ENCODE assay signal across 12 cellular contexts in genomic region chr5:67195406-67196275, GRCh38. TPM values are rescaled to one million over a fixed set of nuclear protein-coding genes. Genes with fewer than 3 reads are reported as not detected.
A peak's percentile ranks its signal among the peaks of the same experiment; 100 is the strongest.
DNase-seq lines count a peak whose midpoint lies in the region; ATAC-seq and TF ChIP-seq lines count a peak whose summit lies in the region.
"Had no signal": no experiment of that assay in that cellular context is flagged by ENCODE, and none has a peak within 500 bp of the region (broad histone marks: within the 10 kb centered on the region; RNA-seq: fewer than 3 reads in every experiment).

No MANE protein-coding gene starts in this region.

- peaks cover 0 to 8% (median 0%) of the 10 kb centered on the region in 8 donors for H3K9me3 ChIP-seq in spleen
- H3K9me3 ChIP-seq in SJCRH30 (replicated peaks), result no peaks in the 10 kb centered on the region

- TF ChIP-seq POLR2A in spleen (IDR thresholded peaks at IDR 0.05), result no peak

- peak overlapping the region; percentile 57 for H3K27ac Mint-ChIP-seq in T-helper 1 cell treated with Interleukin-12 subunit alpha and Interleukin-12 subunit beta and Interleukin-4 antibody, amounts not matched to agents 30 μg/mL and 1 μg/mL, for 36 hours
- H3K27ac Mint-ChIP-seq in activated T-helper 17 cell treated with anti-CD3 and anti-CD28 coated beads, Interleukin-2, amount 50 U/mL, for 72 hours, result peak overlapping the region; percentile 13
- H3K27ac Mint-ChIP-seq: activated CD4-positive, alpha-beta memory T cell treated with anti-CD3 and anti-CD28 coated beads, Interleukin-2, amount 10 ng/mL, durations not matched to agents 7 days and 5 days had no signal

- WGBS in spleen, 5 donors, result 60 to 71% (median 67%) methylated on average over 7 of the region's 7 CpGs

- intact Hi-C loops in spleen (cut with DNase I; ENCODE audit: low total_unique reads), result no loop called here

- H3K27ac ChIP-seq in spleen (peak overlapping the region; percentile 40 to 88 (median 78)), SJCRH30 (no peak overlapping the region)
- H3K27ac ChIP-seq: A549 had no signal

- H3K36me3 ChIP-seq in spleen (peaks cover 0 to 20% (median 0%) of the 10 kb centered on the region in 6 donors), SJCRH30 (no peaks in the 10 kb centered on the region)

- H3K4me3 Mint-ChIP-seq in T-helper 1 cell treated with Interleukin-12 subunit alpha and Interleukin-12 subunit beta and Interleukin-4 antibody, amounts not matched to agents 30 μg/mL and 1 μg/mL, for 36 hours, result peak overlapping the region; percentile 66
- no peak overlapping the region for H3K4me3 Mint-ChIP-seq in activated T-helper 17 cell treated with anti-CD3 and anti-CD28 coated beads, Interleukin-2, amount 50 U/mL, for 72 hours
- H3K4me3 Mint-ChIP-seq: activated CD4-positive, alpha-beta memory T cell treated with anti-CD3 and anti-CD28 coated beads, Interleukin-2, amount 10 ng/mL, durations not matched to agents 7 days and 5 days had no signal

- H3K27me3 Mint-ChIP-seq in T-helper 1 cell treated with Interleukin-12 subunit alpha and Interleukin-12 subunit beta and Interleukin-4 antibody, amounts not matched to agents 30 μg/mL and 1 μg/mL, for 36 hours (ENCODE audit: low read depth), result no peaks in the 10 kb centered on the region
- H3K27me3 Mint-ChIP-seq in activated T-helper 17 cell treated with anti-CD3 and anti-CD28 coated beads, Interleukin-2, amount 50 U/mL, for 72 hours, result no peaks in the 10 kb centered on the region
- H3K27me3 Mint-ChIP-seq: activated CD4-positive, alpha-beta memory T cell treated with anti-CD3 and anti-CD28 coated beads, Interleukin-2, amount 10 ng/mL, durations not matched to agents 7 days and 5 days had no signal

- DNase-seq in T-helper 1 cell (no peak), spleen (no peak), SJCRH30 (no peak), GM19240 (ENCODE audit: insufficient read length, low spot score) (no peak)
- no peak for DNase-seq in stimulated activated CD4-positive, alpha-beta T cell treated with anti-CD3 and anti-CD28 coated beads, Interleukin-2, amount 100 ng/mL, for 48 hours
- DNase-seq: activated CD4-positive, alpha-beta memory T cell treated with anti-CD3 and anti-CD28 coated beads, Interleukin-2, amount 10 ng/mL, durations not matched to agents 7 days and 5 days; DND-41; NCI-H526 treated with DMSO at 0.1 percent for 48 hours had no signal

- peaks cover 8 to 97% (median 69%) of the 10 kb centered on the region in 6 donors for H3K4me1 ChIP-seq in spleen
- no peaks in the 10 kb centered on the region for H3K4me1 ChIP-seq in SJCRH30
- H3K4me1 ChIP-seq: A549 had no signal

- peaks cover 39% of the 10 kb centered on the region for H3K9me3 Mint-ChIP-seq in T-helper 1 cell treated with Interleukin-12 subunit alpha and Interleukin-12 subunit beta and Interleukin-4 antibody, amounts not matched to agents 30 μg/mL and 1 μg/mL, for 36 hours
- peaks cover 9% of the 10 kb centered on the region for H3K9me3 Mint-ChIP-seq in activated T-helper 17 cell treated with anti-CD3 and anti-CD28 coated beads, Interleukin-2, amount 50 U/mL, for 72 hours

- H3K36me3 Mint-ChIP-seq in T-helper 1 cell treated with Interleukin-12 subunit alpha and Interleukin-12 subunit beta and Interleukin-4 antibody, amounts not matched to agents 30 μg/mL and 1 μg/mL, for 36 hours (ENCODE audit: low read depth), result peaks cover 36% of the 10 kb centered on the region
- no peaks in the 10 kb centered on the region for H3K36me3 Mint-ChIP-seq in activated T-helper 17 cell treated with anti-CD3 and anti-CD28 coated beads, Interleukin-2, amount 50 U/mL, for 72 hours (ENCODE audit: low read depth)

- H3K4me1 Mint-ChIP-seq in T-helper 1 cell treated with Interleukin-12 subunit alpha and Interleukin-12 subunit beta and Interleukin-4 antibody, amounts not matched to agents 30 μg/mL and 1 μg/mL, for 36 hours (ENCODE audit: low read depth), result peaks cover 55% of the 10 kb centered on the region
- peaks cover 27% of the 10 kb centered on the region for H3K4me1 Mint-ChIP-seq in activated T-helper 17 cell treated with anti-CD3 and anti-CD28 coated beads, Interleukin-2, amount 50 U/mL, for 72 hours

- no peak for TF ChIP-seq CTCF in spleen (IDR thresholded peaks at IDR 0.05 in 8 of 11, conservative IDR thresholded peaks at IDR 0.05 in 3 of 11)

- H3K27me3 ChIP-seq in spleen (replicated peaks in 1 of 7) (no peaks in the 10 kb centered on the region), SJCRH30 (no peaks in the 10 kb centered on the region)

- H3K4me3 ChIP-seq in spleen (peak overlapping the region; percentile 37 to 77 (median 46)), SJCRH30 (no peak overlapping the region)
- H3K4me3 ChIP-seq: A549 had no signal

- peak; percentile 38 for ATAC-seq in HG02623 (IDR thresholded peaks at IDR 0.05; ENCODE audit: unreplicated experiment)
- ATAC-seq in activated T-helper 17 cell treated with anti-CD3 and anti-CD28 coated beads, Interleukin-2, amount 50 U/mL, for 72 hours (replicated peaks), result no peak
- ATAC-seq: A549 had no signal

RNA-seq across cellular contexts. Expression of gene CD180, which starts 1.0 kb away (rescaled TPM):
- under 1 TPM; 0.08 to 0.80 TPM for total RNA-seq in activated T-helper 17 cell treated with anti-CD3 and anti-CD28 coated beads, Interleukin-2, amount 50 U/mL, for 72 hours
- total RNA-seq in spleen, result 10 to 100 TPM; 20.6 to 39.2 (median 27.4) TPM
- 10 to 100 TPM; 11.6 to 17.9 (median 14.6) TPM for polyA plus RNA-seq in spleen
- total RNA-seq in SJCRH30 (2014; rRNA removed; shearing (Covaris generic)), result not detected in 2 replicates
- polyA plus RNA-seq: A549 had no signal

Comparison
In these comparisons a context has a peak if more than half of its experiments do, and no peak if none do; other contexts are left out.
1. RNA of gene CD180, which starts 1.0 kb away (total RNA-seq): 20.6 to 39.2 TPM in spleen; 0.08 to 0.80 TPM in activated T-helper 17 cell treated with anti-CD3 and anti-CD28 coated beads, Interleukin-2, amount 50 U/mL, for 72 hours and not detected in SJCRH30; every median in the first group is over 10 times any median in the second.